Comparison of ENCODE assay signal across 1 cellular context in the genomic region with DNA sequence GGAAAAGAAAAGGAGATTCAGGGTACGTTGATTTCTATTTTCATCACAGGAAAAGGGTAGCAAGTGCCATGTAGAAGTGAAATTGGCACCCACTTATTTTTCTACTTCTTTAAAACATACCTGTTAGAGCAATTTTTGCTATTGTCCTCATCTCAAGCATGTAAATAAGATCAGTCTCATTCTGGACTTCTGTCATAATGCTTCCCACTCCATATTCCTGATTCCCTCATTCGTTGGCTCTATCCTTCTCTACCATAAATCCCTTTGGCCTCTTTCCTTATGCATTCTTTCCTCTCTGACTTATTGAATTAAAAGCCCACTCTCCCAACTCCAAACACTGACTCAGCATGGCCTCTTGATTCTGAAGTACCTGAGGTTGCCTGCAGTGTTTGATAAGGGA.
TF ChIP-seq lines count a peak whose summit lies in the region.

No MANE protein-coding gene starts in this region.

TF ChIP-seq in GM23338, 12 proteins besides CTCF, POLR2A, EP300 and RAD21 (continued from another document):
- TF ChIP-seq, protein P1, sequence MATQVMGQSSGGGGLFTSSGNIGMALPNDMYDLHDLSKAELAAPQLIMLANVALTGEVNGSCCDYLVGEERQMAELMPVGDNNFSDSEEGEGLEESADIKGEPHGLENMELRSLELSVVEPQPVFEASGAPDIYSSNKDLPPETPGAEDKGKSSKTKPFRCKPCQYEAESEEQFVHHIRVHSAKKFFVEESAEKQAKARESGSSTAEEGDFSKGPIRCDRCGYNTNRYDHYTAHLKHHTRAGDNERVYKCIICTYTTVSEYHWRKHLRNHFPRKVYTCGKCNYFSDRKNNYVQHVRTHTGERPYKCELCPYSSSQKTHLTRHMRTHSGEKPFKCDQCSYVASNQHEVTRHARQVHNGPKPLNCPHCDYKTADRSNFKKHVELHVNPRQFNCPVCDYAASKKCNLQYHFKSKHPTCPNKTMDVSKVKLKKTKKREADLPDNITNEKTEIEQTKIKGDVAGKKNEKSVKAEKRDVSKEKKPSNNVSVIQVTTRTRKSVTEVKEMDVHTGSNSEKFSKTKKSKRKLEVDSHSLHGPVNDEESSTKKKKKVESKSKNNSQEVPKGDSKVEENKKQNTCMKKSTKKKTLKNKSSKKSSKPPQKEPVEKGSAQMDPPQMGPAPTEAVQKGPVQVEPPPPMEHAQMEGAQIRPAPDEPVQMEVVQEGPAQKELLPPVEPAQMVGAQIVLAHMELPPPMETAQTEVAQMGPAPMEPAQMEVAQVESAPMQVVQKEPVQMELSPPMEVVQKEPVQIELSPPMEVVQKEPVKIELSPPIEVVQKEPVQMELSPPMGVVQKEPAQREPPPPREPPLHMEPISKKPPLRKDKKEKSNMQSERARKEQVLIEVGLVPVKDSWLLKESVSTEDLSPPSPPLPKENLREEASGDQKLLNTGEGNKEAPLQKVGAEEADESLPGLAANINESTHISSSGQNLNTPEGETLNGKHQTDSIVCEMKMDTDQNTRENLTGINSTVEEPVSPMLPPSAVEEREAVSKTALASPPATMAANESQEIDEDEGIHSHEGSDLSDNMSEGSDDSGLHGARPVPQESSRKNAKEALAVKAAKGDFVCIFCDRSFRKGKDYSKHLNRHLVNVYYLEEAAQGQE (IDR thresholded peaks at IDR 0.05; ENCODE audit: unreplicated experiment): no peak
- TF ChIP-seq NANOG (IDR thresholded peaks at IDR 0.05; ENCODE audit: borderline replicate concordance) (no peak), STAT1 (IDR thresholded peaks at IDR 0.05; ENCODE audit: unreplicated experiment) (no peak), ZNF114 (CRISPR knock-in tag; IDR thresholded peaks at IDR 0.05) (no peak), JUNB (IDR thresholded peaks at IDR 0.05; ENCODE audit: unreplicated experiment) (no peak)
TF ChIP-seq in GM23338: peak in this region for 0.
